Comparison of ENCODE assay signal across 18 cellular contexts in the genomic region with DNA sequence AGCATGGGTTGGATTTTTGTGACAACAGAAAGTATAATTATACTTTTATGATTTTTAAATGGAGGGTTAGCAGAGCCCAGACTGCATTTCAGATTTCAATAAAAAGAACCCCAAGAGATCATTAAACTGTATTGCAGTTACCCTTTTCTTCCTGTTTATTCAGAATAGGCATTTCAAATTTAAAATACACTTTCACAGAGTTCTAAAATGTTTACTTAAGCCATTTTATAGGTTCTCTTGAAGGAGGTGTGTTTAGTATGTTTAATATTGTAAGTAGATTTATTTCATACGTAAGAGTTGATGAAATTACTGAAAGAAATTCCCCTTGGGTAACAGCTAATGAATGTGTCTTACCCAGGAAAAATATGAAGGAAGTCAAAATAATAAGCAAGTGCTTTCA. TPM values are rescaled to one million over a fixed set of nuclear protein-coding genes. Genes with fewer than 3 reads are reported as not detected.
DNase-seq lines count a peak whose midpoint lies in the region; ATAC-seq and TF ChIP-seq lines count a peak whose summit lies in the region.
"Had no signal": no experiment of that assay in that cellular context is flagged by ENCODE, and none has a peak within 500 bp of the region (broad histone marks: within the 10 kb centered on the region; RNA-seq: fewer than 3 reads in every experiment).

No MANE protein-coding gene starts in this region.

- H3K9me2 ChIP-seq in PC-3 (replicated peaks; ENCODE audit: low read length), result no peaks in the 10 kb centered on the region

- DNase-seq in left ventricle myocardium inferior (no peak), left cardiac atrium (no peak), PC-3 (no peak), Peyer's patch (no peak), DMS53 treated with DMSO at 0.1 percent for 48 hours (lab: John Stamatoyannopoulos, UW; ENCODE audit: unreplicated experiment) (no peak), NCI-H1092 (lab: John Stamatoyannopoulos, UW) (no peak), ecto neural progenitor cell (ENCODE audit: low spot score) (no peak)
- DNase-seq: 8988T; AML-193; Calu3; CD4-positive, CD25-positive, alpha-beta regulatory T cell; DMS79 treated with DMSO at 0.1 percent for 48 hours; EL; HFFc6 had no signal

- no peak for TF ChIP-seq EP300 in gastroesophageal sphincter (IDR thresholded peaks at IDR 0.05)

- intact Hi-C loops in left ventricle myocardium inferior (cut with micrococcal nuclease), result no loop called here
- intact Hi-C loops in left cardiac atrium (cut with DNase I), result no loop called here
- intact Hi-C loops in PC-3 (cut with micrococcal nuclease), result no loop called here

- no peak overlapping the region for H2AFZ ChIP-seq in PC-3 (ENCODE audit: low read length)

- TF ChIP-seq POLR2A in gastroesophageal sphincter (IDR thresholded peaks at IDR 0.05) (no peak), Peyer's patch (IDR thresholded peaks at IDR 0.05) (no peak)

- H3K4me3 ChIP-seq in left ventricle myocardium inferior (no peak overlapping the region), PC-3 (ENCODE audit: low read length) (no peak overlapping the region), gastroesophageal sphincter (no peak overlapping the region), Peyer's patch (no peak overlapping the region)
- H3K4me3 ChIP-seq: BLaER1, HAP-1 had no signal

- H3K27ac ChIP-seq in left ventricle myocardium inferior (replicated peaks) (peak overlapping the region; percentile 63), PC-3 (ENCODE audit: low read length) (no peak overlapping the region), gastroesophageal sphincter (peak overlapping the region in 3 of 4 donors; percentile 10 to 68 (median 46)), Peyer's patch (no peak overlapping the region)
- H3K27ac ChIP-seq: BLaER1, HL-60 had no signal

- TF ChIP-seq CTCF in left ventricle myocardium inferior (IDR thresholded peaks at IDR 0.05; ENCODE audit: borderline replicate concordance) (no peak), PC-3 (conservative IDR thresholded peaks at IDR 0.05; ENCODE audit: low read depth, low read length) (no peak), gastroesophageal sphincter (IDR thresholded peaks at IDR 0.05) (no peak), Peyer's patch (IDR thresholded peaks at IDR 0.05) (no peak)

- POLR2A ChIA-PET in PC-3 (lab: Charles Lee; ENCODE audit: unreplicated experiment), result interaction anchor here (0.7 kb wide), 1 partner anchor 52 kb away, joined by 3 read pairs; no protein-coding TSS in a partner anchor

- no peaks in the 10 kb centered on the region for H3F3A ChIP-seq in PC-3 (ENCODE audit: low read length, unreplicated experiment)

- peaks cover 18% of the 10 kb centered on the region for H3K4me1 ChIP-seq in left ventricle myocardium inferior
- peaks cover 5% of the 10 kb centered on the region; the same call in 1 of the 2 replicates for H3K4me1 ChIP-seq in PC-3 (ENCODE audit: insufficient read depth, low read length)
- H3K4me1 ChIP-seq in gastroesophageal sphincter, result peaks cover 0 to 50% (median 4%) of the 10 kb centered on the region in 3 donors
- H3K4me1 ChIP-seq in Peyer's patch, result peaks cover 0 to 10% (median 0%) of the 10 kb centered on the region in 4 donors
- H3K4me1 ChIP-seq: HAP-1 had no signal

- H3K4me2 ChIP-seq in PC-3 (ENCODE audit: low read length), result no peak overlapping the region
- H3K4me2 ChIP-seq: BLaER1 had no signal

- no peaks in the 10 kb centered on the region for H4K20me1 ChIP-seq in PC-3 (ENCODE audit: low read length)
- H4K20me1 ChIP-seq: BLaER1 had no signal

- H3K27me3 ChIP-seq in left ventricle myocardium inferior (ENCODE audit: low read depth) (no peaks in the 10 kb centered on the region), PC-3 (ENCODE audit: low read length) (no peaks in the 10 kb centered on the region), gastroesophageal sphincter (no peaks in the 10 kb centered on the region), Peyer's patch (no peaks in the 10 kb centered on the region)
- H3K27me3 ChIP-seq: BLaER1 had no signal

- CTCF ChIA-PET in PC-3 (lab: Charles Lee), result no interaction called here

- 56 to 79% methylated on average over 1 of the region's 1 CpG for WGBS in gastroesophageal sphincter (ENCODE audit: low coverage in 1 of 2), 2 donors

- ATAC-seq in left cardiac atrium, result no peak
- ATAC-seq in PC-3, result peak; percentile 73
- no peak for ATAC-seq in gastroesophageal sphincter

- no peak overlapping the region for H3K9ac ChIP-seq in PC-3 (ENCODE audit: low read length)
- H3K9ac ChIP-seq: BLaER1 had no signal

- H3K79me2 ChIP-seq in PC-3 (ENCODE audit: low read length), result peaks cover 25% of the 10 kb centered on the region

- H3K36me3 ChIP-seq in left ventricle myocardium inferior, result peaks cover 55% of the 10 kb centered on the region
- H3K36me3 ChIP-seq in PC-3 (ENCODE audit: low read depth, low read length), result peaks cover 49% of the 10 kb centered on the region
- peaks cover 0 to 54% of the 10 kb centered on the region in 2 donors for H3K36me3 ChIP-seq in gastroesophageal sphincter
- H3K36me3 ChIP-seq in Peyer's patch, result peaks cover 0 to 53% (median 0%) of the 10 kb centered on the region in 3 donors

- BruUV-seq in PC-3 (replicated peaks; lab: Mats Ljungman, UMichigan), result no TSS peak

- H3K9me3 ChIP-seq in left ventricle myocardium inferior (replicated peaks) (no peaks in the 10 kb centered on the region), PC-3 (ENCODE audit: low read length) (no peaks in the 10 kb centered on the region), gastroesophageal sphincter (no peaks in the 10 kb centered on the region), Peyer's patch (no peaks in the 10 kb centered on the region)
- H3K9me3 ChIP-seq: BLaER1, HAP-1 had no signal

RNA-seq across cellular contexts. Expression of a gene that starts 17.4 kb away (rescaled TPM):
- 26.5 TPM for total RNA-seq in left ventricle myocardium inferior
- total RNA-seq in left cardiac atrium, result 10 to 100 TPM; 36.8 to 70.3 TPM
- total RNA-seq in PC-3 (2014; rRNA removed), result 116 and 118 TPM in 2 replicates
- 100 to 1,000 TPM in 2 of 4 donors, 10 to 100 TPM in 2; 60.7 to 194 (median 102) TPM for total RNA-seq in gastroesophageal sphincter
- 100 to 1,000 TPM; 101 to 131 (median 122) TPM for total RNA-seq in Peyer's patch

RNA-seq across cellular contexts. Expression of a gene that starts 53.3 kb away (rescaled TPM):
- total RNA-seq in left ventricle myocardium inferior (26.9 TPM), left cardiac atrium (10 to 100 TPM; 75.1 to 80.3 TPM), PC-3 (2014; rRNA removed) (0.77 and 1.4 TPM in 2 replicates), gastroesophageal sphincter (100 to 1,000 TPM; 165 to 241 (median 199) TPM), Peyer's patch (100 to 1,000 TPM in 1 of 4 donors, 10 to 100 TPM in 3; 14.9 to 112 (median 37.2) TPM)

Comparison
In these comparisons a context has a peak if more than half of its experiments do, and no peak if none do; other contexts are left out.
1. H3K27ac ChIP-seq: peak in left ventricle myocardium inferior (single experiment) and gastroesophageal sphincter (3 of 4); none in PC-3 (single experiment) and Peyer's patch (0 of 4).